17 cellular contexts compared by ENCODE assay signal in genomic region chr15:98785408-98785795, GRCh38.
DNase-seq lines count a peak whose midpoint lies in the region; ATAC-seq and TF ChIP-seq lines count a peak whose summit lies in the region.
"Had no signal": no experiment of that assay in that cellular context is flagged by ENCODE, and none has a peak within 500 bp of the region (broad histone marks: within the 10 kb centered on the region; RNA-seq: fewer than 3 reads in every experiment).

No MANE protein-coding gene starts in this region.

- ATAC-seq in naive thymus-derived CD8-positive, alpha-beta T cell = no peak

- no peaks in the 10 kb centered on the region for H3K9me3 ChIP-seq in BLaER1
- no peaks in the 10 kb centered on the region for H3K9me3 ChIP-seq in OCI-LY3 (ENCODE audit: insufficient read depth, low read length)
- no peaks in the 10 kb centered on the region for H3K9me3 ChIP-seq in hepatocyte (ENCODE audit: low read depth)
- no peaks in the 10 kb centered on the region for H3K9me3 ChIP-seq in neural progenitor cell (ENCODE audit: low read depth)
- no peaks in the 10 kb centered on the region for H3K9me3 ChIP-seq in vagina
- H3K9me3 ChIP-seq: neutrophil had no signal

- no peak overlapping the region for H3K4me3 ChIP-seq in BLaER1
- no peak overlapping the region for H3K4me3 ChIP-seq in OCI-LY3 (ENCODE audit: low read length)
- H3K4me3 ChIP-seq in hepatocyte = no peak overlapping the region
- peak overlapping the region; percentile 35 for H3K4me3 ChIP-seq in neural progenitor cell
- no peak overlapping the region for H3K4me3 ChIP-seq in vagina

- H3K36me3 Mint-ChIP-seq in neural progenitor cell = peaks cover 2% of the 10 kb centered on the region
- peaks cover 0 to 2% (median 0%) of the 10 kb centered on the region in 3 donors for H3K36me3 Mint-ChIP-seq in naive thymus-derived CD8-positive, alpha-beta T cell
- H3K36me3 Mint-ChIP-seq: activated CD4-positive, alpha-beta memory T cell treated with anti-CD3 and anti-CD28 coated beads for 36 hours; CD8-positive, alpha-beta memory T cell had no signal

- WGBS in hepatocyte (ENCODE audit: low lambda C conversion rate, missing lambda C conversion rate) = 54% methylated on average over 3 of the region's 3 CpGs

- peak overlapping the region; percentile 95 for H3K27ac Mint-ChIP-seq in neural progenitor cell
- H3K27ac Mint-ChIP-seq in naive thymus-derived CD8-positive, alpha-beta T cell = no peak overlapping the region
- H3K27ac Mint-ChIP-seq: activated CD4-positive, alpha-beta memory T cell treated with anti-CD3 and anti-CD28 coated beads for 36 hours; activated naive CD4-positive, alpha-beta T cell treated with anti-CD3 and anti-CD28 coated beads for 36 hours; CD8-positive, alpha-beta memory T cell had no signal

- no peak for TF ChIP-seq POLR2A in vagina (IDR thresholded peaks at IDR 0.05)

- intact Hi-C loops in vagina (cut with DNase I) = no loop called here

- TF ChIP-seq CTCF in OCI-LY3 (IDR thresholded peaks at IDR 0.05; ENCODE audit: low read depth, low read length) (no peak), hepatocyte (IDR thresholded peaks at IDR 0.05; ENCODE audit: poor library complexity) (no peak), neural progenitor cell (IDR thresholded peaks at IDR 0.05) (no peak), vagina (IDR thresholded peaks at IDR 0.05) (no peak)

- peaks cover 32% of the 10 kb centered on the region for H3F3A ChIP-seq in neural progenitor cell (ENCODE audit: low read depth)

- DNase-seq in hepatocyte (ENCODE audit: low spot score) (no peak), neural progenitor cell (ENCODE audit: low spot score) (no peak), NCI-H1092 (lab: John Stamatoyannopoulos, UW) (no peak), vagina (ENCODE audit: extremely low spot score in 2 of 2) (no peak)
- no peak for DNase-seq in naive thymus-derived CD8-positive, alpha-beta T cell
- no peak for DNase-seq in stimulated activated naive CD4-positive, alpha-beta T cell (lab: John Stamatoyannopoulos, UW)
- DNase-seq: activated T-cell treated with anti-CD3 and anti-CD28 coated beads, Interleukin-2, amount 50 U/mL, for 4 hours; CD8-positive, alpha-beta memory T cell; foreskin fibroblast; hippocampal formation; kidney glomerular epithelial cell; SHP77 treated with DMSO at 0.1 percent for 48 hours had no signal

- no peaks in the 10 kb centered on the region for H3K9me3 Mint-ChIP-seq in neural progenitor cell
- no peaks in the 10 kb centered on the region for H3K9me3 Mint-ChIP-seq in naive thymus-derived CD8-positive, alpha-beta T cell
- H3K9me3 Mint-ChIP-seq: activated CD4-positive, alpha-beta memory T cell treated with anti-CD3 and anti-CD28 coated beads for 36 hours; activated naive CD4-positive, alpha-beta T cell treated with anti-CD3 and anti-CD28 coated beads for 36 hours; activated T-cell treated with anti-CD3 and anti-CD28 coated beads, Interleukin-2, amount 50 U/mL, for 4 hours; CD8-positive, alpha-beta memory T cell had no signal

- 0 out of 2 replicates have a peak, but pooled peaks cover 3% of the 10 kb centered on the region for H3K36me3 ChIP-seq in BLaER1
- no peaks in the 10 kb centered on the region for H3K36me3 ChIP-seq in OCI-LY3 (replicated peaks; ENCODE audit: low read depth, low read length)
- no peaks in the 10 kb centered on the region for H3K36me3 ChIP-seq in hepatocyte (replicated peaks; ENCODE audit: insufficient read depth, low read depth)
- H3K36me3 ChIP-seq in neural progenitor cell = no peaks in the 10 kb centered on the region
- no peaks in the 10 kb centered on the region for H3K36me3 ChIP-seq in vagina
- H3K36me3 ChIP-seq: neutrophil had no signal

- H3K9ac ChIP-seq in BLaER1 (no peak overlapping the region), OCI-LY3 (ENCODE audit: low read length) (no peak overlapping the region), neural progenitor cell (no peak overlapping the region)

- peak overlapping the region; percentile 68 for H3K4me3 Mint-ChIP-seq in neural progenitor cell
- H3K4me3 Mint-ChIP-seq in naive thymus-derived CD8-positive, alpha-beta T cell = no peak overlapping the region
- H3K4me3 Mint-ChIP-seq: activated CD4-positive, alpha-beta memory T cell treated with anti-CD3 and anti-CD28 coated beads for 36 hours; activated naive CD4-positive, alpha-beta T cell treated with anti-CD3 and anti-CD28 coated beads for 36 hours; activated T-cell treated with anti-CD3 and anti-CD28 coated beads, Interleukin-2, amount 50 U/mL, for 4 hours; CD8-positive, alpha-beta memory T cell had no signal

- H3K9me2 ChIP-seq in hepatocyte (replicated peaks; ENCODE audit: insufficient read depth) = no peaks in the 10 kb centered on the region

- no peak overlapping the region for H3K27ac ChIP-seq in BLaER1
- no peak overlapping the region for H3K27ac ChIP-seq in OCI-LY3 (ENCODE audit: low read length)
- H3K27ac ChIP-seq in hepatocyte = peak overlapping the region; percentile 73
- H3K27ac ChIP-seq in neural progenitor cell = peak overlapping the region; percentile 47
- H3K27ac ChIP-seq in vagina = no peak overlapping the region
- H3K27ac ChIP-seq: neutrophil had no signal

- H3K4me2 ChIP-seq in BLaER1 (peak overlapping the region; percentile 3; the same call in 1 of the 2 replicates), OCI-LY3 (ENCODE audit: low read length) (peak overlapping the region; percentile 47; the same call in 1 of the 2 replicates), hepatocyte (peak overlapping the region; percentile 56), neural progenitor cell (peak overlapping the region; percentile 75)

- POLR2A ChIA-PET in naive thymus-derived CD8-positive, alpha-beta T cell (lab: Charles Lee) = no interaction called here

- H2AFZ ChIP-seq in OCI-LY3 (ENCODE audit: low read depth, low read length) = no peak overlapping the region
- no peak overlapping the region for H2AFZ ChIP-seq in hepatocyte
- no peak overlapping the region for H2AFZ ChIP-seq in neural progenitor cell (replicated peaks)

- H3K4me1 Mint-ChIP-seq in neural progenitor cell = peaks cover 70% of the 10 kb centered on the region
- H3K4me1 Mint-ChIP-seq in naive thymus-derived CD8-positive, alpha-beta T cell = peaks cover 24 to 60% (median 45%) of the 10 kb centered on the region in 4 donors

- H3K4me1 ChIP-seq in BLaER1 (peaks cover 47% of the 10 kb centered on the region), OCI-LY3 (ENCODE audit: low read length) (peaks cover 22% of the 10 kb centered on the region), hepatocyte (ENCODE audit: insufficient read depth) (peaks cover 40% of the 10 kb centered on the region), neural progenitor cell (peaks cover 64% of the 10 kb centered on the region), vagina (peaks cover 52% of the 10 kb centered on the region)

- H4K20me1 ChIP-seq in BLaER1 = peaks cover 100% of the 10 kb centered on the region
- peaks cover 6% of the 10 kb centered on the region; the same call in 1 of the 2 replicates for H4K20me1 ChIP-seq in OCI-LY3 (ENCODE audit: insufficient read depth, low read length)
- no peaks in the 10 kb centered on the region for H4K20me1 ChIP-seq in hepatocyte (ENCODE audit: insufficient read depth, poor library complexity, severe bottlenecking)
- H4K20me1 ChIP-seq in neural progenitor cell (ENCODE audit: low read depth) = peaks cover 95% of the 10 kb centered on the region

- H3K27me3 Mint-ChIP-seq in neural progenitor cell (ENCODE audit: insufficient read depth, low read depth) = no peaks in the 10 kb centered on the region
- H3K27me3 Mint-ChIP-seq in naive thymus-derived CD8-positive, alpha-beta T cell = peaks cover 0 to 4% (median 0%) of the 10 kb centered on the region in 5 donors

- H3K79me2 ChIP-seq in OCI-LY3 (ENCODE audit: low read length) (no peaks in the 10 kb centered on the region), hepatocyte (peaks cover 73% of the 10 kb centered on the region), neural progenitor cell (ENCODE audit: low read depth) (peaks cover 96% of the 10 kb centered on the region)

- H3K27me3 ChIP-seq in BLaER1 (no peaks in the 10 kb centered on the region), OCI-LY3 (ENCODE audit: low read depth, low read length) (no peaks in the 10 kb centered on the region), hepatocyte (no peaks in the 10 kb centered on the region), neural progenitor cell (no peaks in the 10 kb centered on the region), vagina (no peaks in the 10 kb centered on the region)
- H3K27me3 ChIP-seq: neutrophil had no signal

Comparison
In these comparisons a context has a peak if more than half of its experiments do, and no peak if none do; other contexts are left out.
1. H3K27ac ChIP-seq: peak in hepatocyte (single experiment) and neural progenitor cell (single experiment); none in BLaER1 (single experiment), OCI-LY3 (single experiment) and vagina (single experiment).
2. H3K4me2 ChIP-seq: peak in every context shown above with its lines; median percentile 75 in neural progenitor cell; 56 in hepatocyte; 47 in OCI-LY3; 3 in BLaER1.